8 cellular contexts compared by ENCODE assay signal in the genomic region with DNA sequence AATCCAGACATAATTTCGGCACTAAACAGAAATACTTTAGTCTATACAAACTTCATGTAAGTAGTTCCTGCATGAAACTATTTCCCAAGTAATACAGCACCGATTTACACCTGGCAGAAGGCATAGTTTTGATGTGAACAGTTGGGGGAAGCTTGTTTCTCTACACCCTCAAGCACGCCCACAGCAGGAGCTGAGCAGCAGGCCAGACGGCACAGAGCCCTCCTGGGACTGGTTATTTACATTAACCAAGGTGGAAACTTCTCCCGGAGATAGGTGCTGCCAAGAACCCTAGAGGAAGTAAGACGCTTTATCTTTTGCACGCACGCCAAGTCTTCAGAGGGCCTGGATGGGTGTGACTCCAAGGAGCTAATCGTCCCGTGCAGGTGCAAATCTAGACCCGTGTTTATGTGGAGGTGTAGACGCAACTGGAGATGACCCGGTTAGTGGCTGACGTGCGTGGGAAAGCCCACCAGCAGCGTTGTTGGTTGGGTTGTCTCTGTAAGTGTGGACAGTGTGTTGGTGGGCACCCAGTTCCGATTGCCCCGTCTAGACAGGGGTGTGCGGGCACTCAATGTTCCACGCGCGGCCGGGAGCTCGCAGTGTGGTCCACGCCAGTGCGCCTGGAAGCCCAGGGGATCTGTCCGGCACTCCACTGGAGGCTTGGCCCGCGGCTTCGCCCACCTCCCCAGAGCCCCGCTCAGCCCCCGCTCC.
DNase-seq lines count a peak whose midpoint lies in the region; ATAC-seq lines count a peak whose summit lies in the region.

No MANE protein-coding gene starts in this region.

- H3K4me3 ChIP-seq in ACC112 (ENCODE audit: low read depth, low read length), result peak overlapping the region; percentile 81
- peak overlapping the region; percentile 37 for H3K4me3 ChIP-seq in effector memory CD4-positive, alpha-beta T cell (ENCODE audit: insufficient read depth, low read depth, low read length, poor library complexity, severe bottlenecking)

- H3K4me1 ChIP-seq in ACC112 (ENCODE audit: control insufficient read depth, insufficient read depth, low read length, unreplicated experiment), result peaks cover 16% of the 10 kb centered on the region
- peaks cover 34% of the 10 kb centered on the region for H3K4me1 ChIP-seq in effector memory CD4-positive, alpha-beta T cell (ENCODE audit: control insufficient read depth, insufficient read depth, low read length, poor library complexity, severe bottlenecking)

- H3K27me3 ChIP-seq in ACC112 (ENCODE audit: insufficient read depth, low read length), result no peaks in the 10 kb centered on the region
- H3K27me3 ChIP-seq in effector memory CD4-positive, alpha-beta T cell (replicated peaks; ENCODE audit: control insufficient read depth, insufficient read depth, low read length, poor library complexity, severe bottlenecking), result no peaks in the 10 kb centered on the region

- H3K36me3 ChIP-seq in ACC112 (ENCODE audit: insufficient read depth, low read length), result no peaks in the 10 kb centered on the region
- H3K36me3 ChIP-seq in effector memory CD4-positive, alpha-beta T cell (ENCODE audit: control insufficient read depth, insufficient read depth, low read length), result no peaks in the 10 kb centered on the region

- H3K27ac ChIP-seq in ACC112 (ENCODE audit: low read depth, low read length), result no peak overlapping the region
- H3K27ac ChIP-seq in effector memory CD4-positive, alpha-beta T cell (ENCODE audit: insufficient read depth, low read length, poor library complexity, severe bottlenecking), result peak overlapping the region; percentile 99

- peak; percentile 97 for DNase-seq in NCI-H69 (lab: John Stamatoyannopoulos, UW)
- DNase-seq in activated CD8-positive, alpha-beta memory T cell treated with anti-CD3 and anti-CD28 coated beads for 24 hours, result peak; percentile 81
- peak; percentile 71 to 85 (median 76) for DNase-seq in effector memory CD4-positive, alpha-beta T cell
- DNase-seq in midbrain (lab: John Stamatoyannopoulos, UW), result peak; percentile 38
- peak; percentile 21 to 26 for DNase-seq in stimulated activated CD8-positive, alpha-beta memory T cell treated with anti-CD3 and anti-CD28 coated beads, Interleukin-4, amount 100 ng/mL, for 4 hours (ENCODE audit: low read depth in 2 of 2, low spot score in 1 of 2)

- H3K9me3 ChIP-seq in effector memory CD4-positive, alpha-beta T cell (ENCODE audit: control insufficient read depth, low read length), result no peaks in the 10 kb centered on the region

- peak overlapping the region; percentile 88 for H2AFZ ChIP-seq in ACC112 (ENCODE audit: low read length, unreplicated experiment)

- peak; percentile 63 for ATAC-seq in GM18868 (IDR thresholded peaks at IDR 0.05; ENCODE audit: unreplicated experiment)
- ATAC-seq in HG03103 (IDR thresholded peaks at IDR 0.05; ENCODE audit: low read depth, unreplicated experiment), result peak; percentile 36

- H3K79me2 ChIP-seq in ACC112 (ENCODE audit: control insufficient read depth, insufficient read depth, low read length, unreplicated experiment), result no peaks in the 10 kb centered on the region

Comparison
In these comparisons a context has a peak if more than half of its experiments do, and no peak if none do; other contexts are left out.
1. DNase-seq: peak in every context shown above with its lines; median percentile 97 in NCI-H69; 81 in activated CD8-positive, alpha-beta memory T cell treated with anti-CD3 and anti-CD28 coated beads for 24 hours; 76 in effector memory CD4-positive, alpha-beta T cell; 38 in midbrain; 24 in stimulated activated CD8-positive, alpha-beta memory T cell treated with anti-CD3 and anti-CD28 coated beads, Interleukin-4, amount 100 ng/mL, for 4 hours.